19 cellular contexts compared by ENCODE assay signal in genomic region chr15:101424984-101425383, GRCh38.
"Had no signal": no experiment of that assay in that cellular context is flagged by ENCODE, and none has a peak within 500 bp of the region (broad histone marks: within the 10 kb centered on the region; RNA-seq: fewer than 3 reads in every experiment).

No MANE protein-coding gene starts in this region.

- ATAC-seq: foreskin keratinocyte; left colon; mucosa of descending colon; naive thymus-derived CD8-positive, alpha-beta T cell; pancreas; stimulated activated naive B cell treated with anti-CD40 and anti-IgM and Interleukin-4, amounts not matched to agents 10 μg/mL and 1 μg/mL and 100 μg/mL, for 72 hours; stimulated activated naive CD8-positive, alpha-beta T cell treated with anti-CD3 and anti-CD28 coated beads, Interleukin-15, amount 100 ng/mL, for 72 hours had no signal

- H3K27me3 ChIP-seq: foreskin keratinocyte, pancreas, right lobe of liver, transverse colon had no signal

- H3K4me1 ChIP-seq: foreskin keratinocyte, pancreas, right lobe of liver, transverse colon had no signal

- H3K27ac ChIP-seq: coronary artery, foreskin keratinocyte, pancreas, right lobe of liver, thoracic aorta, transverse colon had no signal

- H3K4me3 ChIP-seq: coronary artery, mucosa of descending colon, pancreas, right lobe of liver, thoracic aorta, transverse colon had no signal

- DNase-seq: effector CD4-positive, alpha-beta T cell; erythroblast; foreskin keratinocyte; left colon; mammary epithelial cell; mucosa of descending colon; naive thymus-derived CD8-positive, alpha-beta T cell; nucleus accumbens; pancreas; right lobe of liver; stimulated activated CD4-positive, alpha-beta T cell treated with anti-CD3 and anti-CD28 coated beads, Interleukin-2, amount 100 ng/mL, for 24 hours; stimulated activated CD4-positive, alpha-beta T cell treated with anti-CD3 and anti-CD28 coated beads, Interleukin-4, amount 100 ng/mL, for 4 hours; stimulated activated naive B cell treated with anti-CD40 and anti-IgM and Interleukin-4, amounts not matched to agents 10 μg/mL and 1 μg/mL and 100 μg/mL, for 72 hours; stimulated activated naive CD8-positive, alpha-beta T cell treated with anti-CD3 and anti-CD28 coated beads, Interleukin-15, amount 100 ng/mL, for 72 hours; substantia nigra; transverse colon had no signal

- H3K36me3 ChIP-seq: pancreas, thoracic aorta, transverse colon had no signal

- FAIRE-seq: endothelial cell of umbilical vein, pancreas had no signal

- H3K9me3 ChIP-seq: mucosa of descending colon, pancreas, right lobe of liver, thoracic aorta, transverse colon had no signal
